Comparison of ENCODE assay signal across 8 cellular contexts in the genomic region with DNA sequence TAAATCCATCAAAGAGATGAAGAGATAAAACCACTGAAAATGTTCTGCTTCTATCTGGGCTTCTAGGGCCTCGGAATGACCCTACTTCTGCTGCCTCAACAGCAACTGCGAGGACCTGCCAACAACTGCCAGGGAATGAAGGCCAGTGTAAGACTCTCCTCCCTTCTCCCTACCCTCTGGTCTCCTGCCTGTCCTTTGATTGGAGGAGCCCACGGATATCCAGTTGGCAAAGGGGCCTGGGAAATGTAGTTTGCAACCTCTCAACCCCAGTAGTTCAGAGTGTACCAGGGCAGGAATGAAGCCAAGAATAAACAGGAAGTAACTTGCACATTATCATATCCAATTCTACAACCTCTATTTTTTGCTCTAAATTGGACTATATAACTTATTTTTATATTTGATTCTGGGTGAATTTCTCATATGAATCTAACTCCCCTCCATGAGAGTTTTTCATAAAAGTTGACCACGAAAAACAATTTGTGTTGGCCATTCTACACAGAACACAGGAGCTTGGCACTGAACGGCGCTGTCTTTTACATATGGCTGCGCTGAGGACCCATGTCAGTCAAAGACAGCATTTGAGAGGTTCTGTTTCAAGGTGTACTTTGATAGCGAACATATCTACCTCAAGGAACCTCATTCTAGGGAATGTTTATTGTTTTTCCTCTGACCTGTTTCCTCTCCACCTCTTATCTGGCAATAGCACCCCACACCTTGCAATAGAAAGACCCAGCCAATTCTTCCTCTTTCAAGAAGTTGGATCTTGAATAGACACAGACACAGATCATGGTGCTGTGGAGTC.
DNase-seq lines count a peak whose midpoint lies in the region; ATAC-seq and TF ChIP-seq lines count a peak whose summit lies in the region.

No MANE protein-coding gene starts in this region.

- TF ChIP-seq POLR2A in stomach (IDR thresholded peaks at IDR 0.05): no peak

- no peaks in the 10 kb centered on the region for H3K4me1 Mint-ChIP-seq in activated T-helper 2 cell treated with anti-CD3 and anti-CD28 coated beads, Interferon-gamma antibody, Interleukin-2, Interleukin-4, amounts not matched to agents 10 μg/mL and 5 μg/mL and 100 μg/mL, durations not matched to agents 14 hours and 24 hours and 36 hours (ENCODE audit: low read depth)
- peaks cover 0 to 4% (median 3%) of the 10 kb centered on the region in 3 donors for H3K4me1 Mint-ChIP-seq in CD8-positive, alpha-beta memory T cell

- DNase-seq in COLO829 (ENCODE audit: low spot score): peak; percentile 91
- DNase-seq in LoVo (ENCODE audit: low spot score): peak; percentile 19
- peak; percentile 92 for DNase-seq in SK-N-DZ (ENCODE audit: low spot score)
- DNase-seq in right cardiac atrium: peak in 2 of 3 donors; percentile 32 to 66
- DNase-seq in stomach: no peak
- DNase-seq in activated T-helper 2 cell treated with anti-CD3 and anti-CD28 coated beads, Interferon-gamma antibody, Interleukin-2, Interleukin-4, amounts not matched to agents 10 μg/mL and 5 μg/mL and 100 μg/mL, durations not matched to agents 14 hours and 24 hours and 36 hours (ENCODE audit: low spot score): no peak
- no peak for DNase-seq in smooth muscle cell (lab: John Stamatoyannopoulos, UW; ENCODE audit: unreplicated experiment)
- DNase-seq in CD8-positive, alpha-beta memory T cell: no peak

- H3F3A ChIP-seq in smooth muscle cell (ENCODE audit: low read depth): no peaks in the 10 kb centered on the region

- no peaks in the 10 kb centered on the region for H4K20me1 ChIP-seq in smooth muscle cell (ENCODE audit: low read depth)

- no peaks in the 10 kb centered on the region for H3K36me3 Mint-ChIP-seq in activated T-helper 2 cell treated with anti-CD3 and anti-CD28 coated beads, Interferon-gamma antibody, Interleukin-2, Interleukin-4, amounts not matched to agents 10 μg/mL and 5 μg/mL and 100 μg/mL, durations not matched to agents 14 hours and 24 hours and 36 hours (ENCODE audit: low read depth)
- no peaks in the 10 kb centered on the region for H3K36me3 Mint-ChIP-seq in CD8-positive, alpha-beta memory T cell

- no peaks in the 10 kb centered on the region for H3K36me3 ChIP-seq in stomach
- no peaks in the 10 kb centered on the region for H3K36me3 ChIP-seq in smooth muscle cell (ENCODE audit: low read depth)
- H3K36me3 ChIP-seq in CD8-positive, alpha-beta memory T cell (ENCODE audit: insufficient read depth, low read length): no peaks in the 10 kb centered on the region

- ATAC-seq in right cardiac atrium: peak; percentile 94 to 95

- H3K27ac ChIP-seq in right cardiac atrium (ENCODE audit: low read length) (no peak overlapping the region), stomach (no peak overlapping the region), smooth muscle cell (ENCODE audit: low read depth) (no peak overlapping the region)
- no peak overlapping the region for H3K27ac ChIP-seq in CD8-positive, alpha-beta memory T cell (ENCODE audit: low read depth, low read length)

- H3K9ac ChIP-seq in smooth muscle cell (ENCODE audit: low read depth): no peak overlapping the region

- H3K4me2 ChIP-seq in smooth muscle cell: no peak overlapping the region

- no peak for TF ChIP-seq EP300 in stomach (IDR thresholded peaks at IDR 0.05)

- CTCF ChIA-PET in CD8-positive, alpha-beta memory T cell (lab: Charles Lee): interaction anchor here (3.5 kb wide), 1 partner anchor 186 kb away, joined by 15 read pairs; no protein-coding TSS in a partner anchor

- H3K9me3 Mint-ChIP-seq in activated T-helper 2 cell treated with anti-CD3 and anti-CD28 coated beads, Interferon-gamma antibody, Interleukin-2, Interleukin-4, amounts not matched to agents 10 μg/mL and 5 μg/mL and 100 μg/mL, durations not matched to agents 14 hours and 24 hours and 36 hours: no peaks in the 10 kb centered on the region
- no peaks in the 10 kb centered on the region for H3K9me3 Mint-ChIP-seq in CD8-positive, alpha-beta memory T cell

- H3K4me3 Mint-ChIP-seq in activated T-helper 2 cell treated with anti-CD3 and anti-CD28 coated beads, Interferon-gamma antibody, Interleukin-2, Interleukin-4, amounts not matched to agents 10 μg/mL and 5 μg/mL and 100 μg/mL, durations not matched to agents 14 hours and 24 hours and 36 hours (ENCODE audit: low read depth): no peak overlapping the region
- H3K4me3 Mint-ChIP-seq in CD8-positive, alpha-beta memory T cell: no peak overlapping the region

- H3K4me3 ChIP-seq in right cardiac atrium (ENCODE audit: low read length) (no peak overlapping the region), stomach (no peak overlapping the region), smooth muscle cell (no peak overlapping the region)
- H3K4me3 ChIP-seq in CD8-positive, alpha-beta memory T cell (ENCODE audit: low read length): no peak overlapping the region

- no peak overlapping the region for H2AFZ ChIP-seq in smooth muscle cell (ENCODE audit: low read depth)

- TF ChIP-seq CTCF in stomach (IDR thresholded peaks at IDR 0.05) (no peak), smooth muscle cell (IDR thresholded peaks at IDR 0.05; ENCODE audit: borderline replicate concordance, insufficient read depth, poor library complexity, severe bottlenecking) (no peak)

- H3K27ac Mint-ChIP-seq in activated T-helper 2 cell treated with anti-CD3 and anti-CD28 coated beads, Interferon-gamma antibody, Interleukin-2, Interleukin-4, amounts not matched to agents 10 μg/mL and 5 μg/mL and 100 μg/mL, durations not matched to agents 14 hours and 24 hours and 36 hours: no peak overlapping the region
- peak overlapping the region in 2 of 8 donors; percentile 15 to 52 for H3K27ac Mint-ChIP-seq in CD8-positive, alpha-beta memory T cell

- POLR2A ChIA-PET in CD8-positive, alpha-beta memory T cell (lab: Charles Lee): no interaction called here

- peaks cover 3% of the 10 kb centered on the region for H3K27me3 Mint-ChIP-seq in activated T-helper 2 cell treated with anti-CD3 and anti-CD28 coated beads, Interferon-gamma antibody, Interleukin-2, Interleukin-4, amounts not matched to agents 10 μg/mL and 5 μg/mL and 100 μg/mL, durations not matched to agents 14 hours and 24 hours and 36 hours (ENCODE audit: low read depth)
- no peaks in the 10 kb centered on the region for H3K27me3 Mint-ChIP-seq in CD8-positive, alpha-beta memory T cell

- WGBS in right cardiac atrium: 73% methylated on average over 8 of the region's 8 CpGs
- WGBS in stomach, 5 donors: 80 to 85% (median 81%) methylated on average over 7 to 8 of the region's 8 CpGs
- WGBS in smooth muscle cell (ENCODE audit: low lambda C conversion rate): 71% methylated on average over 8 of the region's 8 CpGs

- no peaks in the 10 kb centered on the region for H3K79me2 ChIP-seq in smooth muscle cell (ENCODE audit: low read depth)

- no peaks in the 10 kb centered on the region for H3K4me1 ChIP-seq in right cardiac atrium (ENCODE audit: control insufficient read depth, insufficient read depth, low read length)
- peaks cover 0 to 6% (median 0%) of the 10 kb centered on the region in 4 donors for H3K4me1 ChIP-seq in stomach
- no peaks in the 10 kb centered on the region for H3K4me1 ChIP-seq in smooth muscle cell (ENCODE audit: low read depth)
- no peaks in the 10 kb centered on the region for H3K4me1 ChIP-seq in CD8-positive, alpha-beta memory T cell (ENCODE audit: insufficient read depth, low read length)

- H3K9me3 ChIP-seq in right cardiac atrium (ENCODE audit: control insufficient read depth, low read length) (no peaks in the 10 kb centered on the region), stomach (no peaks in the 10 kb centered on the region), smooth muscle cell (replicated peaks; ENCODE audit: low read depth) (no peaks in the 10 kb centered on the region)
- H3K9me3 ChIP-seq in CD8-positive, alpha-beta memory T cell (ENCODE audit: low read length): no peaks in the 10 kb centered on the region

- intact Hi-C loops in right cardiac atrium (cut with DNase I): no loop called here
- intact Hi-C loops in stomach (cut with DNase I; ENCODE audit: low total_unique reads): no loop called here
- intact Hi-C loops in activated T-helper 2 cell treated with anti-CD3 and anti-CD28 coated beads, Interferon-gamma antibody, Interleukin-2, Interleukin-4, amounts not matched to agents 10 μg/mL and 5 μg/mL and 100 μg/mL, durations not matched to agents 14 hours and 24 hours and 36 hours (cut with micrococcal nuclease): no loop called here

- no peaks in the 10 kb centered on the region for H3K27me3 ChIP-seq in right cardiac atrium (ENCODE audit: control insufficient read depth, insufficient read depth)
- no peaks in the 10 kb centered on the region for H3K27me3 ChIP-seq in stomach
- no peaks in the 10 kb centered on the region for H3K27me3 ChIP-seq in smooth muscle cell (ENCODE audit: low read depth)
- H3K27me3 ChIP-seq in CD8-positive, alpha-beta memory T cell (ENCODE audit: insufficient read depth, low read length, poor library complexity, severe bottlenecking): no peaks in the 10 kb centered on the region

Comparison
In these comparisons a context has a peak if more than half of its experiments do, and no peak if none do; other contexts are left out.
1. DNase-seq: peak in COLO829 (single experiment), LoVo (single experiment), SK-N-DZ (single experiment) and right cardiac atrium (2 of 3); none in stomach (single experiment), activated T-helper 2 cell treated with anti-CD3 and anti-CD28 coated beads, Interferon-gamma antibody, Interleukin-2, Interleukin-4, amounts not matched to agents 10 μg/mL and 5 μg/mL and 100 μg/mL, durations not matched to agents 14 hours and 24 hours and 36 hours (single experiment), smooth muscle cell (single experiment) and CD8-positive, alpha-beta memory T cell (0 of 5).